1 cellular context compared by ENCODE assay signal in the genomic region with DNA sequence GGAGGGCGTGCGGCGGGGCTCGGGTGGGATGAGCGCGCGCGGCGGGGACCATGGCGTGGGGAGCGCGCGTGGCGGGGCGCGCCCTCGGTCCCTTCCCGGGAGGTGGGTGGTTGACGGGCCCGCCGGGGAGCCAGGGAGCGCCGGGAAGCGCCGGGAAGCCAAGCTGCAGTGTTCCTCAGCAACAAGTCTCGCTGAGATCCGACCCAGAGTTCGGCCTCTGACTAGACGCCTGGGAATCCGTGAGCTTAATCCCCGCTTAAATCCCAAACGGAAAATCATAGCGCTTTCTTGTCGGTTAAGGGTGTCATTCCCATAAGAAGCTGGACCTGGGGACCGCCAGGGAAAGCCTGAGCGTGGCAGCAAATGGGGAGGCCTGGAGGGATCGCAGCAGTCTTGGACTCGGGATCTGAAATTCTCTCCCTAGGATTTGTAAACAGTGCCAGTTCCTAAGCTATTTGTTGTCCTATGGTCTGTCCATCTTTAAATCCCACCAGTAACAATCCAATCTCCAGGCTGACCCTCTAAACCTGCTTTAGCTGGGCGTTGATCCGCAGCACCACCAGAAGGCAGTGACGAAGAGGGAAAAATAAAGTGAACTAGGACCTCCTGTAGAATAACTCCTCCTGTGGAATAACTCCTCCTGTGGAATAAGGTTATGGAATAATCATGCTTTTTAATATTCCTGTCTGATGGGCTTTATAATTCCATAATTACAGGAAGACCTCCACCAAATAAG.
TF ChIP-seq lines count a peak whose summit lies in the region.

No MANE protein-coding gene starts in this region.

TF ChIP-seq in HepG2, 621 proteins besides CTCF, POLR2A, EP300 and RAD21 (continued from another document and continues in another):
- TF ChIP-seq JARID2 (CRISPR knock-in tag; IDR thresholded peaks at IDR 0.05; ENCODE audit: insufficient replicate concordance) (no peak), KLF16 (CRISPR knock-in tag; IDR thresholded peaks at IDR 0.05) (no peak), REXO4 (CRISPR knock-in tag; IDR thresholded peaks at IDR 0.05; ENCODE audit: borderline replicate concordance) (no peak), GTF2F1 (IDR thresholded peaks at IDR 0.05; ENCODE audit: low read length) (no peak), KDM5A (IDR thresholded peaks at IDR 0.05; ENCODE audit: borderline replicate concordance, low read length) (peak; percentile 9; the same call in 1 of the 2 replicates), PPARG (CRISPR knock-in tag; conservative IDR thresholded peaks at IDR 0.05) (no peak), KLF11 (CRISPR knock-in tag; IDR thresholded peaks at IDR 0.05) (no peak), ZZZ3 (CRISPR knock-in tag; IDR thresholded peaks at IDR 0.05; ENCODE audit: borderline replicate concordance) (no peak), ARID2 (CRISPR knock-in tag; IDR thresholded peaks at IDR 0.05; ENCODE audit: borderline replicate concordance) (0 out of 2 replicates have a peak, but pooled peaks have one; percentile 47), SSRP1 (CRISPR knock-in tag; IDR thresholded peaks at IDR 0.05) (no peak), KAT8 (CRISPR knock-in tag; IDR thresholded peaks at IDR 0.05) (no peak), ASH2L (IDR thresholded peaks at IDR 0.05; ENCODE audit: insufficient read length, low read depth, low read length) (no peak), ZFX (CRISPR knock-in tag; IDR thresholded peaks at IDR 0.05; ENCODE audit: low read depth) (no peak), RXRA (CRISPR knock-in tag; IDR thresholded peaks at IDR 0.05) (no peak), ZSCAN21 (CRISPR knock-in tag; IDR thresholded peaks at IDR 0.05; ENCODE audit: borderline replicate concordance) (no peak), KLF13 (CRISPR knock-in tag; IDR thresholded peaks at IDR 0.05) (no peak), SIX1 (CRISPR knock-in tag; IDR thresholded peaks at IDR 0.05; ENCODE audit: borderline replicate concordance) (no peak), ZNF143 (CRISPR knock-in tag; IDR thresholded peaks at IDR 0.05) (no peak), SP140L (CRISPR knock-in tag; IDR thresholded peaks at IDR 0.05; ENCODE audit: borderline replicate concordance) (no peak), ZNF292 (CRISPR knock-in tag; IDR thresholded peaks at IDR 0.05; ENCODE audit: borderline replicate concordance, low read depth) (0 out of 2 replicates have a peak, but pooled peaks have one; percentile 15), SAP130 (CRISPR knock-in tag; IDR thresholded peaks at IDR 0.05; ENCODE audit: low read depth) (no peak), ZNF33B (CRISPR knock-in tag; IDR thresholded peaks at IDR 0.05) (no peak), MEIS2 (CRISPR knock-in tag; IDR thresholded peaks at IDR 0.05) (no peak), ZNF549 (CRISPR knock-in tag; IDR thresholded peaks at IDR 0.05) (no peak), ZNF432 (CRISPR knock-in tag; IDR thresholded peaks at IDR 0.05; ENCODE audit: borderline replicate concordance) (no peak), ZIK1 (CRISPR knock-in tag; IDR thresholded peaks at IDR 0.05; ENCODE audit: borderline replicate concordance, low read depth) (0 out of 2 replicates have a peak, but pooled peaks have one; percentile 37), YY1 (IDR thresholded peaks at IDR 0.05; ENCODE audit: insufficient read depth, insufficient replicate concordance, low read depth, low read length) (peak; percentile 7), ZNF431 (CRISPR knock-in tag; IDR thresholded peaks at IDR 0.05; ENCODE audit: borderline replicate concordance, low read depth) (no peak), ZNF333 (CRISPR knock-in tag; IDR thresholded peaks at IDR 0.05; ENCODE audit: borderline replicate concordance) (0 out of 2 replicates have a peak, but pooled peaks have one; percentile 28), GATAD1 (CRISPR knock-in tag; IDR thresholded peaks at IDR 0.05) (0 out of 2 replicates have a peak, but pooled peaks have one; percentile 7), SOX5 (CRISPR knock-in tag; IDR thresholded peaks at IDR 0.05; ENCODE audit: borderline replicate concordance) (no peak), NCOA1 (CRISPR knock-in tag; IDR thresholded peaks at IDR 0.05) (no peak)
- TF ChIP-seq, protein P1, sequence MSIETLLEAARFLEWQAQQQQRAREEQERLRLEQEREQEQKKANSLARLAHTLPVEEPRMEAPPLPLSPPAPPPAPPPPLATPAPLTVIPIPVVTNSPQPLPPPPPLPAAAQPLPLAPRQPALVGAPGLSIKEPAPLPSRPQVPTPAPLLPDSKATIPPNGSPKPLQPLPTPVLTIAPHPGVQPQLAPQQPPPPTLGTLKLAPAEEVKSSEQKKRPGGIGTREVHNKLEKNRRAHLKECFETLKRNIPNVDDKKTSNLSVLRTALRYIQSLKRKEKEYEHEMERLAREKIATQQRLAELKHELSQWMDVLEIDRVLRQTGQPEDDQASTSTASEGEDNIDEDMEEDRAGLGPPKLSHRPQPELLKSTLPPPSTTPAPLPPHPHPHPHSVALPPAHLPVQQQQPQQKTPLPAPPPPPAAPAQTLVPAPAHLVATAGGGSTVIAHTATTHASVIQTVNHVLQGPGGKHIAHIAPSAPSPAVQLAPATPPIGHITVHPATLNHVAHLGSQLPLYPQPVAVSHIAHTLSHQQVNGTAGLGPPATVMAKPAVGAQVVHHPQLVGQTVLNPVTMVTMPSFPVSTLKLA (IDR thresholded peaks at IDR 0.05): no peak
- TF ChIP-seq, protein P2, sequence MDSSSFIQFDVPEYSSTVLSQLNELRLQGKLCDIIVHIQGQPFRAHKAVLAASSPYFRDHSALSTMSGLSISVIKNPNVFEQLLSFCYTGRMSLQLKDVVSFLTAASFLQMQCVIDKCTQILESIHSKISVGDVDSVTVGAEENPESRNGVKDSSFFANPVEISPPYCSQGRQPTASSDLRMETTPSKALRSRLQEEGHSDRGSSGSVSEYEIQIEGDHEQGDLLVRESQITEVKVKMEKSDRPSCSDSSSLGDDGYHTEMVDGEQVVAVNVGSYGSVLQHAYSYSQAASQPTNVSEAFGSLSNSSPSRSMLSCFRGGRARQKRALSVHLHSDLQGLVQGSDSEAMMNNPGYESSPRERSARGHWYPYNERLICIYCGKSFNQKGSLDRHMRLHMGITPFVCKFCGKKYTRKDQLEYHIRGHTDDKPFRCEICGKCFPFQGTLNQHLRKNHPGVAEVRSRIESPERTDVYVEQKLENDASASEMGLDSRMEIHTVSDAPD (CRISPR knock-in tag; IDR thresholded peaks at IDR 0.05): no peak
- TF ChIP-seq, protein P3, sequence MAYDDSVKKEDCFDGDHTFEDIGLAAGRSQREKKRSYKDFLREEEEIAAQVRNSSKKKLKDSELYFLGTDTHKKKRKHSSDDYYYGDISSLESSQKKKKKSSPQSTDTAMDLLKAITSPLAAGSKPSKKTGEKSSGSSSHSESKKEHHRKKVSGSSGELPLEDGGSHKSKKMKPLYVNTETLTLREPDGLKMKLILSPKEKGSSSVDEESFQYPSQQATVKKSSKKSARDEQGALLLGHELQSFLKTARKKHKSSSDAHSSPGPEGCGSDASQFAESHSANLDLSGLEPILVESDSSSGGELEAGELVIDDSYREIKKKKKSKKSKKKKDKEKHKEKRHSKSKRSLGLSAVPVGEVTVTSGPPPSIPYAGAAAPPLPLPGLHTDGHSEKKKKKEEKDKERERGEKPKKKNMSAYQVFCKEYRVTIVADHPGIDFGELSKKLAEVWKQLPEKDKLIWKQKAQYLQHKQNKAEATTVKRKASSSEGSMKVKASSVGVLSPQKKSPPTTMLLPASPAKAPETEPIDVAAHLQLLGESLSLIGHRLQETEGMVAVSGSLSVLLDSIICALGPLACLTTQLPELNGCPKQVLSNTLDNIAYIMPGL (CRISPR knock-in tag; IDR thresholded peaks at IDR 0.05; ENCODE audit: borderline replicate concordance in 1 of 2, low read depth in 1 of 2): no peak
- TF ChIP-seq, protein P4, sequence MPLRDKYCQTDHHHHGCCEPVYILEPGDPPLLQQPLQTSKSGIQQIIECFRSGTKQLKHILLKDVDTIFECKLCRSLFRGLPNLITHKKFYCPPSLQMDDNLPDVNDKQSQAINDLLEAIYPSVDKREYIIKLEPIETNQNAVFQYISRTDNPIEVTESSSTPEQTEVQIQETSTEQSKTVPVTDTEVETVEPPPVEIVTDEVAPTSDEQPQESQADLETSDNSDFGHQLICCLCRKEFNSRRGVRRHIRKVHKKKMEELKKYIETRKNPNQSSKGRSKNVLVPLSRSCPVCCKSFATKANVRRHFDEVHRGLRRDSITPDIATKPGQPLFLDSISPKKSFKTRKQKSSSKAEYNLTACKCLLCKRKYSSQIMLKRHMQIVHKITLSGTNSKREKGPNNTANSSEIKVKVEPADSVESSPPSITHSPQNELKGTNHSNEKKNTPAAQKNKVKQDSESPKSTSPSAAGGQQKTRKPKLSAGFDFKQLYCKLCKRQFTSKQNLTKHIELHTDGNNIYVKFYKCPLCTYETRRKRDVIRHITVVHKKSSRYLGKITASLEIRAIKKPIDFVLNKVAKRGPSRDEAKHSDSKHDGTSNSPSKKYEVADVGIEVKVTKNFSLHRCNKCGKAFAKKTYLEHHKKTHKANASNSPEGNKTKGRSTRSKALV (CRISPR knock-in tag; IDR thresholded peaks at IDR 0.05): no peak
- TF ChIP-seq, protein P5, sequence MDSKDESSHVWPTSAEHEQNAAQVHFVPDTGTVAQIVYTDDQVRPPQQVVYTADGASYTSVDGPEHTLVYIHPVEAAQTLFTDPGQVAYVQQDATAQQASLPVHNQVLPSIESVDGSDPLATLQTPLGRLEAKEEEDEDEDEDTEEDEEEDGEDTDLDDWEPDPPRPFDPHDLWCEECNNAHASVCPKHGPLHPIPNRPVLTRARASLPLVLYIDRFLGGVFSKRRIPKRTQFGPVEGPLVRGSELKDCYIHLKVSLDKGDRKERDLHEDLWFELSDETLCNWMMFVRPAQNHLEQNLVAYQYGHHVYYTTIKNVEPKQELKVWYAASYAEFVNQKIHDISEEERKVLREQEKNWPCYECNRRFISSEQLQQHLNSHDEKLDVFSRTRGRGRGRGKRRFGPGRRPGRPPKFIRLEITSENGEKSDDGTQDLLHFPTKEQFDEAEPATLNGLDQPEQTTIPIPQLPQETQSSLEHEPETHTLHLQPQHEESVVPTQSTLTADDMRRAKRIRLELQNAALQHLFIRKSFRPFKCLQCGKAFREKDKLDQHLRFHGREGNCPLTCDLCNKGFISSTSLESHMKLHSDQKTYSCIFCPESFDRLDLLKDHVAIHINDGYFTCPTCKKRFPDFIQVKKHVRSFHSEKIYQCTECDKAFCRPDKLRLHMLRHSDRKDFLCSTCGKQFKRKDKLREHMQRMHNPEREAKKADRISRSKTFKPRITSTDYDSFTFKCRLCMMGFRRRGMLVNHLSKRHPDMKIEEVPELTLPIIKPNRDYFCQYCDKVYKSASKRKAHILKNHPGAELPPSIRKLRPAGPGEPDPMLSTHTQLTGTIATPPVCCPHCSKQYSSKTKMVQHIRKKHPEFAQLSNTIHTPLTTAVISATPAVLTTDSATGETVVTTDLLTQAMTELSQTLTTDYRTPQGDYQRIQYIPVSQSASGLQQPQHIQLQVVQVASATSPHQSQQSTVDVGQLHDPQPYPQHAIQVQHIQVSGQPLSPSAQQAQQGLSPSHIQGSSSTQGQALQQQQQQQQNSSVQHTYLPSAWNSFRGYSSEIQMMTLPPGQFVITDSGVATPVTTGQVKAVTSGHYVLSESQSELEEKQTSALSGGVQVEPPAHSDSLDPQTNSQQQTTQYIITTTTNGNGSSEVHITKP (CRISPR knock-in tag; IDR thresholded peaks at IDR 0.05; ENCODE audit: low read depth): no peak
- TF ChIP-seq, protein P6, sequence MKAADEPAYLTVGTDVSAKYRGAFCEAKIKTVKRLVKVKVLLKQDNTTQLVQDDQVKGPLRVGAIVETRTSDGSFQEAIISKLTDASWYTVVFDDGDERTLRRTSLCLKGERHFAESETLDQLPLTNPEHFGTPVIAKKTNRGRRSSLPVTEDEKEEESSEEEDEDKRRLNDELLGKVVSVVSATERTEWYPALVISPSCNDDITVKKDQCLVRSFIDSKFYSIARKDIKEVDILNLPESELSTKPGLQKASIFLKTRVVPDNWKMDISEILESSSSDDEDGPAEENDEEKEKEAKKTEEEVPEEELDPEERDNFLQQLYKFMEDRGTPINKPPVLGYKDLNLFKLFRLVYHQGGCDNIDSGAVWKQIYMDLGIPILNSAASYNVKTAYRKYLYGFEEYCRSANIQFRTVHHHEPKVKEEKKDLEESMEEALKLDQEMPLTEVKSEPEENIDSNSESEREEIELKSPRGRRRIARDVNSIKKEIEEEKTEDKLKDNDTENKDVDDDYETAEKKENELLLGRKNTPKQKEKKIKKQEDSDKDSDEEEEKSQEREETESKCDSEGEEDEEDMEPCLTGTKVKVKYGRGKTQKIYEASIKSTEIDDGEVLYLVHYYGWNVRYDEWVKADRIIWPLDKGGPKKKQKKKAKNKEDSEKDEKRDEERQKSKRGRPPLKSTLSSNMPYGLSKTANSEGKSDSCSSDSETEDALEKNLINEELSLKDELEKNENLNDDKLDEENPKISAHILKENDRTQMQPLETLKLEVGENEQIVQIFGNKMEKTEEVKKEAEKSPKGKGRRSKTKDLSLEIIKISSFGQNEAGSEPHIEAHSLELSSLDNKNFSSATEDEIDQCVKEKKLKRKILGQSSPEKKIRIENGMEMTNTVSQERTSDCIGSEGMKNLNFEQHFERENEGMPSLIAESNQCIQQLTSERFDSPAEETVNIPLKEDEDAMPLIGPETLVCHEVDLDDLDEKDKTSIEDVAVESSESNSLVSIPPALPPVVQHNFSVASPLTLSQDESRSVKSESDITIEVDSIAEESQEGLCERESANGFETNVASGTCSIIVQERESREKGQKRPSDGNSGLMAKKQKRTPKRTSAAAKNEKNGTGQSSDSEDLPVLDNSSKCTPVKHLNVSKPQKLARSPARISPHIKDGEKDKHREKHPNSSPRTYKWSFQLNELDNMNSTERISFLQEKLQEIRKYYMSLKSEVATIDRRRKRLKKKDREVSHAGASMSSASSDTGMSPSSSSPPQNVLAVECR (CRISPR knock-in tag; IDR thresholded peaks at IDR 0.05; ENCODE audit: borderline replicate concordance): no peak
- TF ChIP-seq, protein P7, sequence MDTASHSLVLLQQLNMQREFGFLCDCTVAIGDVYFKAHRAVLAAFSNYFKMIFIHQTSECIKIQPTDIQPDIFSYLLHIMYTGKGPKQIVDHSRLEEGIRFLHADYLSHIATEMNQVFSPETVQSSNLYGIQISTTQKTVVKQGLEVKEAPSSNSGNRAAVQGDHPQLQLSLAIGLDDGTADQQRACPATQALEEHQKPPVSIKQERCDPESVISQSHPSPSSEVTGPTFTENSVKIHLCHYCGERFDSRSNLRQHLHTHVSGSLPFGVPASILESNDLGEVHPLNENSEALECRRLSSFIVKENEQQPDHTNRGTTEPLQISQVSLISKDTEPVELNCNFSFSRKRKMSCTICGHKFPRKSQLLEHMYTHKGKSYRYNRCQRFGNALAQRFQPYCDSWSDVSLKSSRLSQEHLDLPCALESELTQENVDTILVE (CRISPR knock-in tag; IDR thresholded peaks at IDR 0.05): no peak
- TF ChIP-seq, protein P8, sequence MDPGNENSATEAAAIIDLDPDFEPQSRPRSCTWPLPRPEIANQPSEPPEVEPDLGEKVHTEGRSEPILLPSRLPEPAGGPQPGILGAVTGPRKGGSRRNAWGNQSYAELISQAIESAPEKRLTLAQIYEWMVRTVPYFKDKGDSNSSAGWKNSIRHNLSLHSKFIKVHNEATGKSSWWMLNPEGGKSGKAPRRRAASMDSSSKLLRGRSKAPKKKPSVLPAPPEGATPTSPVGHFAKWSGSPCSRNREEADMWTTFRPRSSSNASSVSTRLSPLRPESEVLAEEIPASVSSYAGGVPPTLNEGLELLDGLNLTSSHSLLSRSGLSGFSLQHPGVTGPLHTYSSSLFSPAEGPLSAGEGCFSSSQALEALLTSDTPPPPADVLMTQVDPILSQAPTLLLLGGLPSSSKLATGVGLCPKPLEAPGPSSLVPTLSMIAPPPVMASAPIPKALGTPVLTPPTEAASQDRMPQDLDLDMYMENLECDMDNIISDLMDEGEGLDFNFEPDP (CRISPR knock-in tag; conservative IDR thresholded peaks at IDR 0.05): no peak
- TF ChIP-seq, protein P9, sequence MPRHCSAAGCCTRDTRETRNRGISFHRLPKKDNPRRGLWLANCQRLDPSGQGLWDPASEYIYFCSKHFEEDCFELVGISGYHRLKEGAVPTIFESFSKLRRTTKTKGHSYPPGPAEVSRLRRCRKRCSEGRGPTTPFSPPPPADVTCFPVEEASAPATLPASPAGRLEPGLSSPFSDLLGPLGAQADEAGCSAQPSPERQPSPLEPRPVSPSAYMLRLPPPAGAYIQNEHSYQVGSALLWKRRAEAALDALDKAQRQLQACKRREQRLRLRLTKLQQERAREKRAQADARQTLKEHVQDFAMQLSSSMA (CRISPR knock-in tag; IDR thresholded peaks at IDR 0.05): 0 out of 2 replicates have a peak, but pooled peaks have one; percentile 19
